In the genomic region with DNA sequence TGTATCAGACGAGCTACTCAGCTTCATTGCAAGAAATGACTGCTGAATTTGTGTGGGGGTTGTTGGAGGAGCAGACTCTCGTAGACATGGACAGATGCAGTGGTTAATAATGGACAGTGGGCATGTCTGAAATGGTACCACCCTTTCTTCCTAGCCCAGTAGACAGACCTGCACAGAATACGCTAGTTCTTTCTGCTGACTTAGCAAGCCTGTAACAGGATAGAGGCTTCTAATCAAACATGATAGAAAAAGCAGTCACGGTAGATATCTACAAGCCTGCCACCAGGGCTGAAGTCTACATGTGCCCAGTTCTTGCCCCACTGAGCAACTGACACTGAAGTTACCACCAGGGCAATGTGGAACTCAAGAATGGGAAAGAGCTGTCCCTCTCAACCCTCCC, we compare ENCODE assay signal across 7 cellular contexts.
"Had no signal": no experiment of that assay in that cellular context is flagged by ENCODE, and none has a peak within 500 bp of the region (broad histone marks: within the 10 kb centered on the region; RNA-seq: fewer than 3 reads in every experiment).

No MANE protein-coding gene starts in this region.

- FAIRE-seq: HTR-8/SVneo, K562 had no signal

- H3K36me3 ChIP-seq: HAP-1 had no signal

- H3K4me3 ChIP-seq: GM23338, HAP-1, K562 had no signal

- H3K27ac Mint-ChIP-seq: GM23338 had no signal

- H3K4me3 Mint-ChIP-seq: GM23338 had no signal

- H3K9me3 Mint-ChIP-seq: GM23338 had no signal

- DNase-seq: H7, KG1 had no signal

- H3K9me3 ChIP-seq: HAP-1 had no signal

- H3K4me2 ChIP-seq: GM23338 had no signal

- H2AFZ ChIP-seq: GM23338 had no signal

- ATAC-seq: GM23338, HCT116, K562 had no signal
